ENCODE assay signal across 11 cellular contexts in genomic region chr3:179961081-179962078, GRCh38.
DNase-seq lines count a peak whose midpoint lies in the region; ATAC-seq, FAIRE-seq and TF ChIP-seq lines count a peak whose summit lies in the region.
"Had no signal": no experiment of that assay in that cellular context is flagged by ENCODE, and none has a peak within 500 bp of the region (broad histone marks: within the 10 kb centered on the region; RNA-seq: fewer than 3 reads in every experiment).

No MANE protein-coding gene starts in this region.

- no peak for DNase-seq in dorsolateral prefrontal cortex
- no peak for DNase-seq in GF-D8 (lab: John Stamatoyannopoulos, UW)
- no peak for DNase-seq in HTR-8/SVneo (ENCODE audit: insufficient read length, low spot score)
- no peak for DNase-seq in upper lobe of left lung
- no peak for DNase-seq in Peyer's patch
- DNase-seq: NCI-H2029 had no signal

- H3K9me3 ChIP-seq in upper lobe of left lung (no peaks in the 10 kb centered on the region), Peyer's patch (no peaks in the 10 kb centered on the region)

- intact Hi-C loops in dorsolateral prefrontal cortex (cut with DNase I), result no loop called here

- H3K4me3 ChIP-seq in dorsolateral prefrontal cortex (no peak overlapping the region), upper lobe of left lung (no peak overlapping the region), Peyer's patch (no peak overlapping the region)
- H3K4me3 ChIP-seq: cardiac muscle cell had no signal

- H3K27me3 ChIP-seq in dorsolateral prefrontal cortex (no peaks in the 10 kb centered on the region), upper lobe of left lung (no peaks in the 10 kb centered on the region), Peyer's patch (no peaks in the 10 kb centered on the region)
- H3K27me3 ChIP-seq: cardiac muscle cell had no signal

- no peak for TF ChIP-seq EP300 in upper lobe of left lung (IDR thresholded peaks at IDR 0.05)

- no peaks in the 10 kb centered on the region for H3K4me1 ChIP-seq in upper lobe of left lung
- H3K4me1 ChIP-seq in Peyer's patch, result no peaks in the 10 kb centered on the region

- TF ChIP-seq CTCF in dorsolateral prefrontal cortex (IDR thresholded peaks at IDR 0.05 in 54 of 56, conservative IDR thresholded peaks at IDR 0.05 in 2 of 56; ENCODE audit: low read depth in 1 of 56, partially characterized antibody in 56 of 56), result no peak
- TF ChIP-seq CTCF in upper lobe of left lung (IDR thresholded peaks at IDR 0.05), result no peak
- TF ChIP-seq CTCF in Peyer's patch (IDR thresholded peaks at IDR 0.05), result no peak

- no peak for FAIRE-seq in HTR-8/SVneo (lab: Jason Lieb, UNC)

- WGBS in upper lobe of left lung, 2 donors, result 73 to 77% methylated on average over 11 of the region's 11 CpGs

- peak; percentile 59 for ATAC-seq in GM18873 (IDR thresholded peaks at IDR 0.05; ENCODE audit: low FRiP score, unreplicated experiment)
- peak; percentile 63 for ATAC-seq in HG02588 (IDR thresholded peaks at IDR 0.05; ENCODE audit: unreplicated experiment)
- peak; percentile 83 for ATAC-seq in HG03571 (IDR thresholded peaks at IDR 0.05; ENCODE audit: unreplicated experiment)
- no peak for ATAC-seq in upper lobe of left lung (ENCODE audit: low FRiP score in 2 of 2)
- ATAC-seq: stimulated activated effector memory CD8-positive, alpha-beta T cell treated with anti-CD3 and anti-CD28 coated beads, Interleukin-12 subunit alpha, Interleukin-12 subunit beta, amount 100 ng/mL, for 72 hours had no signal

- TF ChIP-seq POLR2A in upper lobe of left lung (IDR thresholded peaks at IDR 0.05) (no peak), Peyer's patch (IDR thresholded peaks at IDR 0.05) (no peak)

- peak overlapping the region in 51 of 59 donors; percentile 10 to 100 (median 72) for H3K27ac ChIP-seq in dorsolateral prefrontal cortex
- no peak overlapping the region for H3K27ac ChIP-seq in upper lobe of left lung
- H3K27ac ChIP-seq in Peyer's patch, result no peak overlapping the region
- H3K27ac ChIP-seq: cardiac muscle cell had no signal

- no peaks in the 10 kb centered on the region for H3K36me3 ChIP-seq in upper lobe of left lung
- no peaks in the 10 kb centered on the region for H3K36me3 ChIP-seq in Peyer's patch
- H3K36me3 ChIP-seq: cardiac muscle cell had no signal

Comparison
In these comparisons a context has a peak if more than half of its experiments do, and no peak if none do; other contexts are left out.
1. ATAC-seq: peak in GM18873 (single experiment), HG02588 (single experiment) and HG03571 (single experiment); none in upper lobe of left lung (0 of 2).
2. H3K27ac ChIP-seq: peak in dorsolateral prefrontal cortex (51 of 59); none in upper lobe of left lung (0 of 4) and Peyer's patch (0 of 4).